Comparison of ENCODE assay signal across 21 cellular contexts in the genomic region with DNA sequence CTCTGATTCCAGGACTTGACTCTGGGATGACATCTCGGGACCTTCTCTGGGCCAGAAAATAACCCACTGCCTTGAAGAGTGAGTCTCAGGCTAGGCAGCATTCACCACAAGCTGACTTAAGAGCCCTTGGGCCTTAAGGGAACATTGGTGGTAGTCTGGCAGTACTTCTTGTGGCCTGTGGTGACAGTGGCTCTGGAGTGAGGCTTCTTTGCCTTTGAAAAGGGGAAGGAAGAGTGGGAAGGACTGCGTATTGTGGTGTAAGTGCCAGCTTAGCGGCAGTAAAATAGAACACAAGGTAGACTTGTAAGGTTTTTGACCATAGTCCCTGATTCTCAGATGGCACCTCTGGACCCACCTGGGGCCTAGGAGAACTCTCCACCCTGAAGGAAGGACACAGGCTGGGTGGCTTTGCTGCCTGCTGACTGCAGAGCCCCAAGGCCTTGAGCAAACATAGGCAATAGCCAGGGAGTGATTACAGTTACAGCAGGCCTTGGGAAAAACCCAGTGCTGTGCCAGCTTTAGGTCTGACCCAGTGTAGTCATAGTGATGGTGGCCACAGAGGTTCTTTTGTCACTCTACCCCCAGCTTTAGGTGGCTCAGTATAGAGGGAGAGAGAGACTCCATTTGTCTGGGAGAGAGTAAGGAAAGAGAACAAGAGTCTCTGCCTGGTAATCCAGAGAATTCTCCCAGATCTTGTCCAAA.
DNase-seq lines count a peak whose midpoint lies in the region; ATAC-seq, FAIRE-seq and TF ChIP-seq lines count a peak whose summit lies in the region.
"Had no signal": no experiment of that assay in that cellular context is flagged by ENCODE, and none has a peak within 500 bp of the region (broad histone marks: within the 10 kb centered on the region; RNA-seq: fewer than 3 reads in every experiment).

No MANE protein-coding gene starts in this region.

- H3K4me2 ChIP-seq in GM12878 (ENCODE audit: control insufficient read depth, insufficient read depth) = no peak overlapping the region

- TF ChIP-seq EP300 in GM12878 (IDR thresholded peaks at IDR 0.05; ENCODE audit: borderline replicate concordance in 1 of 2, control insufficient read depth in 1 of 2, low read depth in 2 of 2, low read length in 2 of 2) = no peak

- H3K9ac ChIP-seq in GM12878 (ENCODE audit: control insufficient read depth, insufficient read depth, low read length) = no peak overlapping the region
- H3K9ac ChIP-seq: GM23248 had no signal

- no peaks in the 10 kb centered on the region for H3K9me3 Mint-ChIP-seq in MCF 10A (ENCODE audit: unreplicated experiment)
- H3K9me3 Mint-ChIP-seq: CD8-positive, alpha-beta T cell had no signal

- in situ Hi-C loops in KBM-7 (cut with MboI; ENCODE audit: low pct_unique_long_range_greater_than_20kb, low sequenced_read_pairs) = no loop called here
- in situ Hi-C loops in GM12878 (cut with MboI) = no loop called here

- no peaks in the 10 kb centered on the region for H3K79me2 ChIP-seq in GM12878 (ENCODE audit: control insufficient read depth, insufficient read depth, low read length)

- RAD21 ChIA-PET in GM12878 (lab: Charles Lee; ENCODE audit: unreplicated experiment) = interaction anchor here (1.2 to 4.7 kb wide), 2 partner anchors 86 to 158 kb away, joined by 3 to 55 read pairs; no protein-coding TSS in a partner anchor

- no peaks in the 10 kb centered on the region; the same call in 1 of the 2 replicates for H3K4me1 ChIP-seq in GM12878 (ENCODE audit: control insufficient read depth, insufficient read depth, low read length)
- H3K4me1 ChIP-seq: right lobe of liver, upper lobe of left lung had no signal

- no peak for FAIRE-seq in GM12878 (lab: Jason Lieb, UNC)
- FAIRE-seq: K562 had no signal

- intact Hi-C loops in GM12878 (cut with micrococcal nuclease; ENCODE audit: unreplicated experiment) = loop anchor here (2.0 kb wide), 1 partner anchor 97 kb away; no protein-coding TSS in a partner anchor
- intact Hi-C loops in MCF 10A (cut with micrococcal nuclease) = no loop called here

- H3K9me3 ChIP-seq in GM12878 (replicated peaks; ENCODE audit: control insufficient read depth, insufficient read depth, low read length) = no peaks in the 10 kb centered on the region
- H3K9me3 ChIP-seq: right lobe of liver, stomach, upper lobe of left lung had no signal

- H3K27me3 Mint-ChIP-seq in MCF 10A (ENCODE audit: insufficient read depth, unreplicated experiment) = peaks cover 15% of the 10 kb centered on the region

- H2AFZ ChIP-seq in GM12878 (ENCODE audit: control insufficient read depth, low read depth, low read length) = peak overlapping the region; percentile 23
- H2AFZ ChIP-seq: GM23248 had no signal

- peak; percentile 35 for DNase-seq in GF-D8 (lab: John Stamatoyannopoulos, UW)
- DNase-seq in KBM-7 = peak; percentile 45
- DNase-seq in GM12878 (ENCODE audit: low read depth, low spot score) = no peak
- DNase-seq in NCI-H2196 (lab: John Stamatoyannopoulos, UW; ENCODE audit: unreplicated experiment) = no peak
- no peak for DNase-seq in MCF 10A (ENCODE audit: unreplicated experiment)
- no peak for DNase-seq in mesenteric fat pad (ENCODE audit: low spot score)
- DNase-seq in DMS 273 treated with DMSO at 0.1 percent for 48 hours (lab: John Stamatoyannopoulos, UW) = no peak
- DNase-seq: activated CD4-positive, alpha-beta T cell treated with anti-CD3 and anti-CD28 coated beads, Interleukin-2, amount 50 U/mL, for 4 hours; activated naive CD4-positive, alpha-beta T cell; activated T-cell treated with anti-CD3 and anti-CD28 coated beads for 4 hours; anterior cingulate cortex; CD8-positive, alpha-beta T cell; effector CD8-positive, alpha-beta T cell; GM23248; left ventricle myocardium superior; NCI-H748 treated with DMSO at 0.1 percent for 48 hours; right lobe of liver; stomach; upper lobe of left lung had no signal

- 21% methylated on average over 3 of the region's 3 CpGs for WGBS in GM12878 (ENCODE audit: insufficient coverage, insufficient replicate concordance, low lambda C conversion rate, missing lambda C conversion rate)

- H3K36me3 ChIP-seq in GM12878 (ENCODE audit: control insufficient read depth in 2 of 2, insufficient read depth in 2 of 2, low read length in 1 of 2) = no peaks in the 10 kb centered on the region
- H3K36me3 ChIP-seq: right lobe of liver, stomach, upper lobe of left lung had no signal

- TF ChIP-seq CTCF in GM12878 (IDR thresholded peaks at IDR 0.05 in 2 of 3, conservative IDR thresholded peaks at IDR 0.05 in 1 of 3; ENCODE audit: control insufficient read depth in 2 of 3, extremely low read depth in 1 of 3, insufficient read depth in 1 of 3, low read depth in 3 of 3, low read length in 3 of 3) (no peak), MCF 10A (IDR thresholded peaks at IDR 0.05; ENCODE audit: unreplicated experiment) (no peak)

- no peaks in the 10 kb centered on the region for H3K27me3 ChIP-seq in GM12878 (replicated peaks in 1 of 2; ENCODE audit: control insufficient read depth in 2 of 2, insufficient read depth in 2 of 2, low read length in 1 of 2)
- H3K27me3 ChIP-seq: right lobe of liver, stomach, upper lobe of left lung had no signal

- H3K27ac ChIP-seq in GM12878 (ENCODE audit: control insufficient read depth, insufficient read depth) = no peak overlapping the region
- H3K27ac ChIP-seq: GM23248, right lobe of liver, stomach, upper lobe of left lung had no signal

- CTCF ChIA-PET in GM12878 (lab: Yijun Ruan, JAX) (interaction anchor here (0.8 to 6.4 kb wide), 8 partner anchors 11 to 577 kb away, joined by 3 to 82 read pairs (median 4); no protein-coding TSS in a partner anchor), MCF 10A (lab: Yijun Ruan, JAX) (interaction anchor here (1.8 to 3.0 kb wide), 2 partner anchors 76 to 322 kb away, joined by 5 to 18 read pairs; no protein-coding TSS in a partner anchor)

- H3K4me3 ChIP-seq in GM12878 = no peak overlapping the region
- H3K4me3 ChIP-seq: GM23248, K562, right lobe of liver, stomach, upper lobe of left lung had no signal

- TF ChIP-seq POLR2A in GM12878 (IDR thresholded peaks at IDR 0.05; ENCODE audit: low read depth, low read length) = no peak

- peaks cover 7% of the 10 kb centered on the region for H3K4me1 Mint-ChIP-seq in MCF 10A (ENCODE audit: insufficient read depth, unreplicated experiment)

- no peak for TF ChIP-seq RAD21 in GM12878 (IDR thresholded peaks at IDR 0.05; ENCODE audit: insufficient read depth, low read depth, low read length)

- POLR2A ChIA-PET in GM12878 (lab: Charles Lee) = interaction anchor here (0.5 to 0.6 kb wide), 2 partner anchors 81 to 195 kb away, joined by 3 read pairs; no protein-coding TSS in a partner anchor
- POLR2A ChIA-PET in MCF 10A (lab: Yijun Ruan, JAX) = no interaction called here

- no TSS peak for BruUV-seq in GM12878 (replicated peaks; lab: Mats Ljungman, UMichigan)
- BruUV-seq in MCF 10A (replicated peaks; lab: Mats Ljungman, UMichigan) = no TSS peak

- H3K27ac Mint-ChIP-seq in MCF 10A (ENCODE audit: low read depth, unreplicated experiment) = no peak overlapping the region
- H3K27ac Mint-ChIP-seq: CD8-positive, alpha-beta T cell had no signal

- H3K4me3 Mint-ChIP-seq in MCF 10A (ENCODE audit: unreplicated experiment) = no peak overlapping the region
- H3K4me3 Mint-ChIP-seq: CD8-positive, alpha-beta T cell had no signal

- H3K36me3 Mint-ChIP-seq in MCF 10A (ENCODE audit: insufficient read depth, unreplicated experiment) = no peaks in the 10 kb centered on the region
- H3K36me3 Mint-ChIP-seq: CD8-positive, alpha-beta T cell had no signal

- no peaks in the 10 kb centered on the region for H4K20me1 ChIP-seq in GM12878 (ENCODE audit: control insufficient read depth, insufficient read depth)

- SMC1A ChIA-PET in GM12878 (lab: Charles Lee; ENCODE audit: uncharacterized antibody, unreplicated experiment) = interaction anchor here (0.6 to 3.4 kb wide), 12 partner anchors 9 to 357 kb away, joined by 3 to 21 read pairs (median 3); no protein-coding TSS in a partner anchor

- ATAC-seq in GM21576 (IDR thresholded peaks at IDR 0.05; ENCODE audit: unreplicated experiment) = peak; percentile 29
- peak; percentile 79 for ATAC-seq in GM12878
- ATAC-seq: CD8-positive, alpha-beta T cell; K562; left ventricle myocardium superior; right lobe of liver had no signal

TF ChIP-seq in GM12878, 131 proteins besides CTCF, POLR2A, EP300 and RAD21 (continues in another document):
- TF ChIP-seq, protein P1, sequence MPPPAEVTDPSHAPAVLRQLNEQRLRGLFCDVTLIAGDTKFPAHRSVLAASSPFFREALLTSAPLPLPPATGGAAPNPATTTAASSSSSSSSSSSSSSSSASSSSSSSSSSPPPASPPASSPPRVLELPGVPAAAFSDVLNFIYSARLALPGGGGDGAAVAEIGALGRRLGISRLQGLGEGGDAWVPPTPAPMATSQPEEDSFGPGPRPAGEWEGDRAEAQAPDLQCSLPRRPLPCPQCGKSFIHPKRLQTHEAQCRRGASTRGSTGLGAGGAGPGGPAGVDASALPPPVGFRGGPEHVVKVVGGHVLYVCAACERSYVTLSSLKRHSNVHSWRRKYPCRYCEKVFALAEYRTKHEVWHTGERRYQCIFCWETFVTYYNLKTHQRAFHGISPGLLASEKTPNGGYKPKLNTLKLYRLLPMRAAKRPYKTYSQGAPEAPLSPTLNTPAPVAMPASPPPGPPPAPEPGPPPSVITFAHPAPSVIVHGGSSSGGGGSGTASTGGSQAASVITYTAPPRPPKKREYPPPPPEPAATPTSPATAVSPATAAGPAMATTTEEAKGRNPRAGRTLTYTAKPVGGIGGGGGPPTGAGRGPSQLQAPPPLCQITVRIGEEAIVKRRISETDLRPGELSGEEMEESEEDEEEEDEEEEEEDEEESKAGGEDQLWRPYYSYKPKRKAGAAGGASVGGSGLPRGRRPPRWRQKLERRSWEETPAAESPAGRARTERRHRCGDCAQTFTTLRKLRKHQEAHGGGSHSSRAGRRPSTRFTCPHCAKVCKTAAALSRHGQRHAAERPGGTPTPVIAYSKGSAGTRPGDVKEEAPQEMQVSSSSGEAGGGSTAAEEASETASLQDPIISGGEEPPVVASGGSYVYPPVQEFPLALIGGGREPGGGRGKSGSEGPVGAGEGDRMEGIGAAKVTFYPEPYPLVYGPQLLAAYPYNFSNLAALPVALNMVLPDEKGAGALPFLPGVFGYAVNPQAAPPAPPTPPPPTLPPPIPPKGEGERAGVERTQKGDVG (CRISPR knock-in tag; IDR thresholded peaks at IDR 0.05) = no peak
- TF ChIP-seq HDAC6 (IDR thresholded peaks at IDR 0.05; ENCODE audit: unreplicated experiment) (no peak), IKZF2 (IDR thresholded peaks at IDR 0.05) (peak; percentile 61 to 64; a peak in 3 of 4 replicates), IKZF1 (conservative IDR thresholded peaks at IDR 0.05) (0 out of 2 replicates have a peak, but pooled peaks have one; percentile 42)
- TF ChIP-seq, protein P2, sequence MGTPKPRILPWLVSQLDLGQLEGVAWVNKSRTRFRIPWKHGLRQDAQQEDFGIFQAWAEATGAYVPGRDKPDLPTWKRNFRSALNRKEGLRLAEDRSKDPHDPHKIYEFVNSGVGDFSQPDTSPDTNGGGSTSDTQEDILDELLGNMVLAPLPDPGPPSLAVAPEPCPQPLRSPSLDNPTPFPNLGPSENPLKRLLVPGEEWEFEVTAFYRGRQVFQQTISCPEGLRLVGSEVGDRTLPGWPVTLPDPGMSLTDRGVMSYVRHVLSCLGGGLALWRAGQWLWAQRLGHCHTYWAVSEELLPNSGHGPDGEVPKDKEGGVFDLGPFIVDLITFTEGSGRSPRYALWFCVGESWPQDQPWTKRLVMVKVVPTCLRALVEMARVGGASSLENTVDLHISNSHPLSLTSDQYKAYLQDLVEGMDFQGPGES (IDR thresholded peaks at IDR 0.05) = no peak

Comparison
In these comparisons a context has a peak if more than half of its experiments do, and no peak if none do; other contexts are left out.
1. DNase-seq: peak in GF-D8 (single experiment) and KBM-7 (single experiment); none in GM12878 (single experiment), NCI-H2196 (single experiment), MCF 10A (single experiment), mesenteric fat pad (single experiment) and DMS 273 treated with DMSO at 0.1 percent for 48 hours (single experiment).